ENCODE assay signal across 8 cellular contexts in the genomic region with DNA sequence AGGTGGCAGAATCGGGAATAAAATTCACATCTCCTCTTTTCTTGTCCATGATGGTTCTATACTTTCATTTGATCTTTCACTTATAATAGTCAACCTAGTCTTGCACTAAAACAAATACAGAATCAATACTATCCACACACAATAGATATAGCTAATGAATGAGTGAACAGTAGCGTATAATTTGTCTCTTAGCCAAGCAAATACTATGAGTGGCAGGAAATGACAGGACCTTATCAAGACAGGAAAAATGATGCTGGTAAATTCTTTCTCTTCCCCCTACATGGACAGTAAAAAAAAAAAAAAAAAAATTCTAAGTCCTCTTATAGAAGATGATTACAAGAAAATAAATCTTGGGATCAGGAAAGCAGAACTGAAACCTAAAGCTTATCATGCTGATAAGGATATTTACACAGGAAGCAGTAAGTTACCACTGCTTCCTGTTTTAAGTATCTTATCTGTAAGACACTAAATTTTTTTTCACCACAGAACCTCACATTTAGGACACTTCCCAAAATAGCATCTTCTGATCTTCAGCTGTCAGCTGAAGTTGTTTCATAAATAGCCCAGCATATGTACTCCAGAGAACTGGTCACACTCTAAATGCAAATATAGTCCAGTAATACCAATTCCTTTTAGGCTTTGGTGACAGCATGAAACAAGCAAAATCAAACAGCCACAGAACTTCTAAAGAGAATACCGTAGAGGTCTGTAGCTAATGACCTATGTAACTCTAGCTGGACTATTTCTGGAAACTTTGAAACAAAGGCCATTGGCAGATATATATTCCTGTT. TPM values are rescaled to one million over a fixed set of nuclear protein-coding genes. Genes with fewer than 3 reads are reported as not detected.
DNase-seq lines count a peak whose midpoint lies in the region; ATAC-seq and TF ChIP-seq lines count a peak whose summit lies in the region.

No MANE protein-coding gene starts in this region.

- H3K4me2 ChIP-seq in KMS-11: peak overlapping the region; percentile 89

- H3K4me1 Mint-ChIP-seq in naive B cell: peaks cover 41 to 51% (median 46%) of the 10 kb centered on the region in 3 donors

- H4K20me1 ChIP-seq in KMS-11 (ENCODE audit: insufficient read depth): no peaks in the 10 kb centered on the region

- H3K9me3 Mint-ChIP-seq in naive B cell: peaks cover 0 to 13% (median 5%) of the 10 kb centered on the region in 7 donors

- H3K4me3 Mint-ChIP-seq in naive B cell: peak overlapping the region in 7 of 8 donors; percentile 11 to 76 (median 56)

- H3K27me3 Mint-ChIP-seq in naive B cell: no peaks in the 10 kb centered on the region

- in situ Hi-C loops in GM13976 (cut with MboI; ENCODE audit: low sequenced_read_pairs, unreplicated experiment): no loop called here

- peaks cover 15% of the 10 kb centered on the region; the same call in 1 of the 2 replicates for H3K79me2 ChIP-seq in KMS-11 (ENCODE audit: insufficient read depth, low read depth)

- H3K27ac ChIP-seq in KMS-11: peak overlapping the region; percentile 65
- H3K27ac ChIP-seq in caudate nucleus (ENCODE audit: low read depth, low read length): no peak overlapping the region

- H3K36me3 ChIP-seq in KMS-11 (ENCODE audit: insufficient read depth) (no peaks in the 10 kb centered on the region), MG63 (peaks cover 61% of the 10 kb centered on the region)

- DNase-seq in GM13976 (ENCODE audit: low spot score) (peak; percentile 64), astrocyte of the hippocampus (ENCODE audit: low read depth, low spot score) (peak; percentile 29), naive B cell (peak; percentile 71), MG63 (no peak), caudate nucleus (lab: John Stamatoyannopoulos, UW) (no peak), HPDE6-E6E7 (ENCODE audit: extremely low spot score) (no peak)

- TF ChIP-seq CTCF in GM13976 (IDR thresholded peaks at IDR 0.05; ENCODE audit: borderline replicate concordance, control extremely low read depth, extremely low read depth, insufficient read depth, missing control alignments) (no peak), KMS-11 (conservative IDR thresholded peaks at IDR 0.05; ENCODE audit: low read depth, low read length) (no peak)

- peak overlapping the region in 5 of 6 donors; percentile 20 to 90 (median 67) for H3K27ac Mint-ChIP-seq in naive B cell

- peaks cover 14% of the 10 kb centered on the region for H3K9me3 ChIP-seq in MG63

- ATAC-seq in GM21723 (IDR thresholded peaks at IDR 0.05; ENCODE audit: unreplicated experiment) (peak; percentile 99), naive B cell (ENCODE audit: low read depth in 2 of 2) (peak; percentile 92 to 93)

- no peak overlapping the region for H2AFZ ChIP-seq in KMS-11 (ENCODE audit: low read depth)

- H3K4me3 ChIP-seq in KMS-11 (IDR thresholded peaks at IDR 0.05; ENCODE audit: insufficient read depth, low read depth, low read length) (peak overlapping the region; percentile 23), MG63 (no peak overlapping the region)

- peak overlapping the region; percentile 4; the same call in 1 of the 2 replicates for H3K9ac ChIP-seq in KMS-11

- H3K27me3 ChIP-seq in KMS-11 (ENCODE audit: insufficient read depth, low read depth) (no peaks in the 10 kb centered on the region), MG63 (no peaks in the 10 kb centered on the region)

- H3K4me1 ChIP-seq in KMS-11 (ENCODE audit: low read depth, poor library complexity, severe bottlenecking): peaks cover 49% of the 10 kb centered on the region

- peaks cover 8 to 9% of the 10 kb centered on the region in 2 donors for H3K36me3 Mint-ChIP-seq in naive B cell

RNA-seq across cellular contexts. Expression of a gene that starts 27.0 kb away (rescaled TPM):
- polyA plus RNA-seq in naive B cell (ENCODE audit: low read depth in 6 of 6): 1 to 10 TPM in 1 of 6 donors, under 1 TPM in 5; 0.43 to 2.7 (median 0.73) TPM
- total RNA-seq in MG63 (2014; rRNA removed; shearing (Covaris generic); ENCODE audit: low replicate concordance): 5.1 and 5.6 TPM in 2 replicates

Comparison
In these comparisons a context has a peak if more than half of its experiments do, and no peak if none do; other contexts are left out.
1. DNase-seq: peak in GM13976 (single experiment), astrocyte of the hippocampus (single experiment) and naive B cell (single experiment); none in MG63 (single experiment), caudate nucleus (0 of 61) and HPDE6-E6E7 (single experiment).